In genomic region chr9:19102181-19102630, GRCh38 we compare ENCODE assay signal across 8 cellular contexts. TPM values are rescaled to one million over a fixed set of nuclear protein-coding genes. Genes with fewer than 3 reads are reported as not detected.
A peak's percentile ranks its signal among the peaks of the same experiment; 100 is the strongest.
DNase-seq lines count a peak whose midpoint lies in the region; ATAC-seq and TF ChIP-seq lines count a peak whose summit lies in the region.

No MANE protein-coding gene starts in this region.

- H3K27me3 Mint-ChIP-seq in T-helper 2 cell treated with Interferon-gamma antibody and Interleukin-4, amounts not matched to agents 5 μg/mL and 100 μg/mL, for 36 hours (ENCODE audit: low read depth) = no peaks in the 10 kb centered on the region

- peaks cover 21% of the 10 kb centered on the region for H3K36me3 Mint-ChIP-seq in T-helper 2 cell treated with Interferon-gamma antibody and Interleukin-4, amounts not matched to agents 5 μg/mL and 100 μg/mL, for 36 hours (ENCODE audit: low read depth)
- H3K36me3 Mint-ChIP-seq in stimulated activated effector memory CD8-positive, alpha-beta T cell treated with anti-CD3 and anti-CD28 coated beads, Interleukin-12 subunit alpha, Interleukin-12 subunit beta, amount 100 ng/mL, for 72 hours = peaks cover 46% of the 10 kb centered on the region

- peak; percentile 1 for DNase-seq in DMS53 treated with DMSO at 0.1 percent for 48 hours (lab: John Stamatoyannopoulos, UW; ENCODE audit: unreplicated experiment)
- peak; percentile 38 for DNase-seq in HT1080 (ENCODE audit: low read depth)
- DNase-seq in T-helper 2 cell treated with Interferon-gamma antibody and Interleukin-4, amounts not matched to agents 5 μg/mL and 100 μg/mL, for 36 hours (ENCODE audit: low spot score) = peak; percentile 28
- DNase-seq in cardiac fibroblast (ENCODE audit: low read depth in 2 of 2) = peak; percentile 26 to 36
- DNase-seq in left lobe of liver (ENCODE audit: low spot score) = no peak
- DNase-seq in stimulated activated effector memory CD8-positive, alpha-beta T cell treated with anti-CD3 and anti-CD28 coated beads, Interleukin-12 subunit alpha, Interleukin-12 subunit beta, amount 100 ng/mL, for 72 hours (ENCODE audit: low spot score in 2 of 2) = peak in 1 of 2 donors; percentile 24
- no peak for DNase-seq in NCI-H187 (lab: John Stamatoyannopoulos, UW)

- peaks cover 26% of the 10 kb centered on the region for H3K4me1 Mint-ChIP-seq in T-helper 2 cell treated with Interferon-gamma antibody and Interleukin-4, amounts not matched to agents 5 μg/mL and 100 μg/mL, for 36 hours (ENCODE audit: low read depth)
- peaks cover 33% of the 10 kb centered on the region for H3K4me1 Mint-ChIP-seq in stimulated activated effector memory CD8-positive, alpha-beta T cell treated with anti-CD3 and anti-CD28 coated beads, Interleukin-12 subunit alpha, Interleukin-12 subunit beta, amount 100 ng/mL, for 72 hours

- peak overlapping the region; percentile 74 to 81 for H3K4me3 ChIP-seq in cardiac fibroblast (replicated peaks in 1 of 2; ENCODE audit: low read depth in 2 of 2, low read length in 2 of 2)

- ATAC-seq in GM21423 (IDR thresholded peaks at IDR 0.05; ENCODE audit: unreplicated experiment) (peak; percentile 24), left lobe of liver (peak; percentile 67)
- peak; percentile 62 for ATAC-seq in stimulated activated effector memory CD8-positive, alpha-beta T cell treated with anti-CD3 and anti-CD28 coated beads, Interleukin-12 subunit alpha, Interleukin-12 subunit beta, amount 100 ng/mL, for 72 hours

- no peak for TF ChIP-seq CTCF in cardiac fibroblast (IDR thresholded peaks at IDR 0.05; ENCODE audit: low read depth, low read length)

- no peaks in the 10 kb centered on the region for H3K9me3 Mint-ChIP-seq in T-helper 2 cell treated with Interferon-gamma antibody and Interleukin-4, amounts not matched to agents 5 μg/mL and 100 μg/mL, for 36 hours
- H3K9me3 Mint-ChIP-seq in stimulated activated effector memory CD8-positive, alpha-beta T cell treated with anti-CD3 and anti-CD28 coated beads, Interleukin-12 subunit alpha, Interleukin-12 subunit beta, amount 100 ng/mL, for 72 hours = no peaks in the 10 kb centered on the region

- H3K4me3 Mint-ChIP-seq in T-helper 2 cell treated with Interferon-gamma antibody and Interleukin-4, amounts not matched to agents 5 μg/mL and 100 μg/mL, for 36 hours = peak overlapping the region; percentile 93
- H3K4me3 Mint-ChIP-seq in stimulated activated effector memory CD8-positive, alpha-beta T cell treated with anti-CD3 and anti-CD28 coated beads, Interleukin-12 subunit alpha, Interleukin-12 subunit beta, amount 100 ng/mL, for 72 hours = peak overlapping the region; percentile 96

- H3K27ac Mint-ChIP-seq in T-helper 2 cell treated with Interferon-gamma antibody and Interleukin-4, amounts not matched to agents 5 μg/mL and 100 μg/mL, for 36 hours = peak overlapping the region; percentile 88
- H3K27ac Mint-ChIP-seq in stimulated activated effector memory CD8-positive, alpha-beta T cell treated with anti-CD3 and anti-CD28 coated beads, Interleukin-12 subunit alpha, Interleukin-12 subunit beta, amount 100 ng/mL, for 72 hours = peak overlapping the region; percentile 97

RNA-seq across cellular contexts. Expression of gene HAUS6, which starts 0.5 kb away (rescaled TPM):
- total RNA-seq in HT1080 (2014; rRNA removed; shearing (Covaris generic)) = 33.6 and 35.2 TPM in 2 replicates
- 28.7 and 37.3 TPM in 2 replicates for polyA plus RNA-seq in HT1080 (2015; cell fraction: cytosol; rRNA removed)
- polyA plus RNA-seq in HT1080 (2015; cell fraction: nucleus; rRNA removed) = 45.6 and 50.6 TPM in 2 replicates
- total RNA-seq in left lobe of liver = 2.6 TPM

RNA-seq across cellular contexts. Expression of gene PLIN2, which starts 25.1 kb away (rescaled TPM):
- total RNA-seq in HT1080 (2014; rRNA removed; shearing (Covaris generic)) = not detected in 2 replicates
- 0.09 TPM in 1 of 2 replicates, not detected in the other for polyA plus RNA-seq in HT1080 (2015; cell fraction: cytosol; rRNA removed)
- polyA plus RNA-seq in HT1080 (2015; cell fraction: nucleus; rRNA removed) = 0.06 TPM in 1 of 2 replicates, not detected in the other
- 281 TPM for total RNA-seq in left lobe of liver

RNA-seq across cellular contexts. Expression of gene RRAGA, which starts 53.0 kb away (rescaled TPM):
- 26.1 and 39.1 TPM in 2 replicates for total RNA-seq in HT1080 (2014; rRNA removed; shearing (Covaris generic))
- polyA plus RNA-seq in HT1080 (2015; cell fraction: cytosol; rRNA removed) = 93.0 and 95.3 TPM in 2 replicates
- 89.2 and 89.6 TPM in 2 replicates for polyA plus RNA-seq in HT1080 (2015; cell fraction: nucleus; rRNA removed)
- total RNA-seq in left lobe of liver = 35.9 TPM

Comparison
In these comparisons a context has a peak if more than half of its experiments do, and no peak if none do; other contexts are left out.
1. DNase-seq: peak in DMS53 treated with DMSO at 0.1 percent for 48 hours (single experiment), HT1080 (single experiment), T-helper 2 cell treated with Interferon-gamma antibody and Interleukin-4, amounts not matched to agents 5 μg/mL and 100 μg/mL, for 36 hours (single experiment) and cardiac fibroblast (2 of 2); none in left lobe of liver (single experiment) and NCI-H187 (0 of 2).
2. RNA of gene PLIN2, which starts 25.1 kb away (total RNA-seq): 281 TPM in left lobe of liver (single experiment); not detected in HT1080; every median in the first group is over 100 times any median in the second.
3. Peak in every context shown above with its lines, with median percentiles within 50 percentile points of each other: ATAC-seq.